15 cellular contexts compared by ENCODE assay signal in genomic region chr7:137900137-137900536, GRCh38.
"Had no signal": no experiment of that assay in that cellular context is flagged by ENCODE, and none has a peak within 500 bp of the region (broad histone marks: within the 10 kb centered on the region; RNA-seq: fewer than 3 reads in every experiment).

No MANE protein-coding gene starts in this region.

- H3K9me3 Mint-ChIP-seq: activated T-helper 2 cell treated with anti-CD3 and anti-CD28 coated beads, Interferon-gamma antibody, Interleukin-2, Interleukin-4, amounts not matched to agents 10 μg/mL and 5 μg/mL and 100 μg/mL, durations not matched to agents 14 hours and 24 hours and 36 hours; natural killer cell treated with Interleukin-12 subunit alpha and Interleukin-12 subunit beta and Interleukin-15 and Interleukin-18, amount 100 ng/mL, for 72 hours had no signal

- H3K27ac ChIP-seq: hepatocyte, upper lobe of right lung had no signal

- H3K9me3 ChIP-seq: adrenal gland, left lung, stomach, testis, upper lobe of right lung had no signal

- H3K4me2 ChIP-seq: hepatocyte, smooth muscle cell had no signal

- H3K4me3 ChIP-seq: adrenal gland, cardiac muscle cell, hepatocyte, left lung, smooth muscle cell, stomach, testis, upper lobe of right lung had no signal

- H3K27me3 Mint-ChIP-seq: natural killer cell treated with Interleukin-12 subunit alpha and Interleukin-12 subunit beta and Interleukin-15 and Interleukin-18, amount 100 ng/mL, for 72 hours had no signal

- ATAC-seq: natural killer cell treated with Interleukin-12 subunit alpha and Interleukin-12 subunit beta and Interleukin-15 and Interleukin-18, amount 100 ng/mL, for 72 hours had no signal

- H3K4me3 Mint-ChIP-seq: natural killer cell treated with Interleukin-12 subunit alpha and Interleukin-12 subunit beta and Interleukin-15 and Interleukin-18, amount 100 ng/mL, for 72 hours had no signal

- H3K27me3 ChIP-seq: adrenal gland, cardiac muscle cell, hepatocyte, left lung, stomach, testis, upper lobe of right lung had no signal

- DNase-seq: activated CD4-positive, CD25-positive, alpha-beta regulatory T cell treated with anti-CD3 and anti-CD28 coated beads, Interleukin-2, amount 50 U/mL, for 72 hours; activated naive CD4-positive, alpha-beta T cell treated with anti-CD3 and anti-CD28 coated beads, Interleukin-2, amount 50 U/mL, for 16 hours; left lung; mesenchymal stem cell; nucleus accumbens; posterior cingulate gyrus; stomach; testis; upper lobe of right lung had no signal
